ENCODE assay signal across 24 cellular contexts in the genomic region with DNA sequence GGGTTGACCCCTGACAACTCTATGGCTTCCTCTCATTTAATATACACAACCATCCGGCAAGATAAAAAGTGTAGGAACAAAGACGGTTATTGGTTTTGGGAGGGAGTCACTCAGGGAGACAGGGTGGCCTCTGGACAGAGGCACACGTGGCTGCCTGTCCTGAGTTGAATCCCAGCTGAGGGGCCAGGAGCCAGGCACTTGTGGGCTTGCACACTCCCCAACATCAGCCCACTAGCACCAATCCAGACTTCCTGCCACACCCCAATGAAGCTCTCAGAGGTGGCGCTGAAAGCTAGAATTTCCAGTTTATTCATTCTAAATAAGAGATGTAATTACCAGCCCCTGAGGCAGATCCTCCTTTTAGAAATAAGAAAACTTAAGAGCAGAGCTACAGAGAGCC. TPM values are rescaled to one million over a fixed set of nuclear protein-coding genes. Genes with fewer than 3 reads are reported as not detected.
"Had no signal": no experiment of that assay in that cellular context is flagged by ENCODE, and none has a peak within 500 bp of the region (broad histone marks: within the 10 kb centered on the region; RNA-seq: fewer than 3 reads in every experiment).

No MANE protein-coding gene starts in this region.

- H3K27ac Mint-ChIP-seq: activated naive CD8-positive, alpha-beta T cell; immature natural killer cell; stimulated activated naive CD8-positive, alpha-beta T cell treated with anti-CD3 and anti-CD28 coated beads, Interleukin-15, Interleukin-2, amounts not matched to agents 100 ng/mL and 50 ng/mL, for 24 hours had no signal

- H3K27me3 ChIP-seq: adrenal gland, ascending aorta, hepatocyte, thyroid gland had no signal

- H3K36me3 ChIP-seq: adrenal gland, ascending aorta, left ventricle myocardium inferior, thyroid gland had no signal

- H3K9me3 ChIP-seq: adrenal gland, ascending aorta, left ventricle myocardium inferior, thyroid gland had no signal

- DNase-seq: activated naive CD4-positive, alpha-beta T cell; activated T-cell treated with anti-CD3 and anti-CD28 coated beads, Interleukin-2, amount 50 U/mL, for 1 hour; central memory CD4-positive, alpha-beta T cell; dermis blood vessel endothelial cell; effector CD8-positive, alpha-beta T cell; foreskin melanocyte; glutamatergic neuron; immature natural killer cell; kidney glomerular epithelial cell; left ventricle myocardium inferior; mammary epithelial cell; occipital lobe; posterior cingulate gyrus; stimulated activated CD4-positive, alpha-beta T cell treated with anti-CD3 and anti-CD28 coated beads, Interleukin-4, amount 100 ng/mL, for 4 hours; substantia nigra; thyroid gland had no signal

- ATAC-seq: esophagus mucosa had no signal

- H3K36me3 Mint-ChIP-seq: activated naive CD8-positive, alpha-beta T cell; immature natural killer cell had no signal

- H3K4me3 Mint-ChIP-seq: activated naive CD8-positive, alpha-beta T cell; immature natural killer cell; neural crest cell; stimulated activated naive CD8-positive, alpha-beta T cell treated with anti-CD3 and anti-CD28 coated beads, Interleukin-15, Interleukin-2, amounts not matched to agents 100 ng/mL and 50 ng/mL, for 24 hours had no signal

- H3K4me1 ChIP-seq: adrenal gland, ascending aorta, thyroid gland had no signal

- H3K27me3 Mint-ChIP-seq: activated naive CD8-positive, alpha-beta T cell had no signal

- H3K27ac ChIP-seq: adrenal gland, ascending aorta, hepatocyte, left ventricle myocardium inferior, thyroid gland had no signal

- H3K9me3 Mint-ChIP-seq: immature natural killer cell; neural crest cell; stimulated activated naive CD8-positive, alpha-beta T cell treated with anti-CD3 and anti-CD28 coated beads, Interleukin-15, Interleukin-2, amounts not matched to agents 100 ng/mL and 50 ng/mL, for 24 hours had no signal

- H3K4me3 ChIP-seq: adrenal gland, ascending aorta, hepatocyte, left ventricle myocardium inferior, thyroid gland had no signal

RNA-seq across cellular contexts. Expression of gene SPSB4, which starts 16.4 kb away (rescaled TPM):
- total RNA-seq: ascending aorta; dermis blood vessel endothelial cell; esophagus mucosa; mammary epithelial cell; T-helper 2 cell treated with Interferon-gamma antibody and Interleukin-4, amounts not matched to agents 100 ng/mL and 5 ng/mL, for 36 hours had no signal
